20 cellular contexts compared by ENCODE assay signal in genomic region chr16:59090501-59090900, GRCh38.
"Had no signal": no experiment of that assay in that cellular context is flagged by ENCODE, and none has a peak within 500 bp of the region (broad histone marks: within the 10 kb centered on the region; RNA-seq: fewer than 3 reads in every experiment).

No MANE protein-coding gene starts in this region.

- H3K4me1 ChIP-seq: body of pancreas had no signal

- H3K9me3 ChIP-seq: body of pancreas had no signal

- H3K36me3 ChIP-seq: WERI-Rb-1 had no signal

- H3K4me3 ChIP-seq: body of pancreas, SK-N-MC had no signal

- H3K27ac Mint-ChIP-seq: activated CD8-positive, alpha-beta T cell treated with anti-CD3 and anti-CD28 coated beads, Interleukin-2, amount 10 ng/mL, durations not matched to agents 7 days and 5 days; activated naive CD4-positive, alpha-beta T cell treated with anti-CD3 and anti-CD28 coated beads, Interleukin-2, amount 50 U/mL, for 24 hours; T-cell had no signal

- H3K36me3 Mint-ChIP-seq: activated naive CD4-positive, alpha-beta T cell treated with anti-CD3 and anti-CD28 coated beads, Interleukin-2, amount 50 U/mL, for 24 hours; T-cell had no signal

- H3K27me3 ChIP-seq: body of pancreas had no signal

- H3K4me1 Mint-ChIP-seq: activated naive CD4-positive, alpha-beta T cell treated with anti-CD3 and anti-CD28 coated beads, Interleukin-2, amount 50 U/mL, for 24 hours; T-cell had no signal

- DNase-seq: activated CD4-positive, alpha-beta T cell treated with anti-CD3 and anti-CD28 coated beads for 4 hours; activated CD4-positive, alpha-beta T cell treated with anti-CD3 and anti-CD28 coated beads, Interleukin-2, amount 50 U/mL, for 4 hours; activated CD8-positive, alpha-beta memory T cell treated with anti-CD3 and anti-CD28 coated beads, Interleukin-2, amount 50 U/mL, for 48 hours; activated CD8-positive, alpha-beta T cell treated with anti-CD3 and anti-CD28 coated beads, Interleukin-2, amount 10 ng/mL, durations not matched to agents 7 days and 5 days; activated T-cell treated with anti-CD3 and anti-CD28 coated beads, Interleukin-2, amount 50 U/mL, for 1 hour; aorta; body of pancreas; central memory CD4-positive, alpha-beta T cell; NCI-H146; NCI-H187 treated with DMSO at 0.1 percent for 48 hours; NCI-H2081 treated with DMSO at 0.1 percent for 48 hours; NCI-H446; NCI-H524; SIG-M5; T-cell; T-helper 2 cell; T1000; WERI-Rb-1 had no signal

- H3K27ac ChIP-seq: body of pancreas, SK-N-MC, WERI-Rb-1 had no signal

- H3K4me3 Mint-ChIP-seq: activated CD8-positive, alpha-beta T cell treated with anti-CD3 and anti-CD28 coated beads, Interleukin-2, amount 10 ng/mL, durations not matched to agents 7 days and 5 days; activated naive CD4-positive, alpha-beta T cell treated with anti-CD3 and anti-CD28 coated beads, Interleukin-2, amount 50 U/mL, for 24 hours; T-cell had no signal

- H3K27me3 Mint-ChIP-seq: activated naive CD4-positive, alpha-beta T cell treated with anti-CD3 and anti-CD28 coated beads, Interleukin-2, amount 50 U/mL, for 24 hours had no signal
